8 cellular contexts compared by ENCODE assay signal in the genomic region with DNA sequence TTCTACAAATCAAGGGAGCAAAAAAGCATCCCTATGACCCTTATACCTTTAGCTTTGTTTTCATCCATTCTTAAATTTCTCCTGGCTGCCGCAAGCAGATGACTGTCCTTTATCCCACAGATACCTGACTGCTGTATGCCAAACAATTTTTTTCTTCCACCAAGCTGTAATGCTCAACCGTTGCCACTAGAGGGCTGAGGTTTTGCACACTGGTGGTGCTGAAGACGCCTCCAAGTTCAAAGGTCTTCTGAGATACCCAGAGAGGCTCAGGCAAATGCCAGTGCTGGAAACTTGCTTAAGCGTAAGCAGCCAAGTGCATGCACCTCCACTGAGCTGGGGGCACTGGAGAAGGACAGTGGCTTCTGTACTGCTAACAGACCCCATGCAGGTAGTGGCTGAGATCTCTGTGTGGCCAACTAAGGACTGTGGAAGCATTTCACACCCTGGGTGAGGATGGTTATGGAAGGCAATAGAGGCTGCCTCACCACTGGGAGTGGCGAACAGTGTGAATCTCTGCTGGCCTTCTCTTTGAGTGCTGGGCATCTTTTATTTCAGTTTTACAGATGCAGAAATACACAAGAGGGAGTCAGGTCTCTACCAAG. TPM values are rescaled to one million over a fixed set of nuclear protein-coding genes. Genes with fewer than 3 reads are reported as not detected.
DNase-seq lines count a peak whose midpoint lies in the region; ATAC-seq and TF ChIP-seq lines count a peak whose summit lies in the region.

No MANE protein-coding gene starts in this region.

- peaks cover 17% of the 10 kb centered on the region for H3K79me2 ChIP-seq in SK-N-SH (ENCODE audit: insufficient read depth)

- H3F3A ChIP-seq in SK-N-SH (replicated peaks; ENCODE audit: insufficient read depth) = peaks cover 2% of the 10 kb centered on the region

- H2AFZ ChIP-seq in SK-N-SH (ENCODE audit: low read depth) = no peak overlapping the region

- TF ChIP-seq POLR2A in sigmoid colon (IDR thresholded peaks at IDR 0.05) = no peak

- H3K9me3 ChIP-seq in SK-N-SH = no peaks in the 10 kb centered on the region
- no peaks in the 10 kb centered on the region for H3K9me3 ChIP-seq in left ventricle myocardium inferior (replicated peaks)
- H3K9me3 ChIP-seq in sigmoid colon = no peaks in the 10 kb centered on the region

- no peak overlapping the region for H3K27ac ChIP-seq in SK-N-SH (ENCODE audit: low read depth in 2 of 2, low read length in 1 of 2)
- H3K27ac ChIP-seq in left ventricle myocardium inferior (replicated peaks) = no peak overlapping the region
- H3K27ac ChIP-seq in sigmoid colon = no peak overlapping the region

- intact Hi-C loops in left ventricle myocardium inferior (cut with micrococcal nuclease) = loop anchor here (10.0 kb wide), 1 partner anchor 210 kb away; no protein-coding TSS in a partner anchor
- intact Hi-C loops in sigmoid colon (cut with DNase I) = loop anchor here (1.0 kb wide), 1 partner anchor 278 kb away; no protein-coding TSS in a partner anchor

- no peak overlapping the region for H3K4me2 ChIP-seq in SK-N-SH

- no peak overlapping the region; a peak in 1 of 4 replicates for H3K4me3 ChIP-seq in SK-N-SH (ENCODE audit: low read depth in 2 of 2, low read length in 1 of 2)
- no peak overlapping the region for H3K4me3 ChIP-seq in left ventricle myocardium inferior
- H3K4me3 ChIP-seq in sigmoid colon = no peak overlapping the region

- H3K9me2 ChIP-seq in SK-N-SH = no peaks in the 10 kb centered on the region

- peak; percentile 78 for TF ChIP-seq RAD21 in SK-N-SH (IDR thresholded peaks at IDR 0.05; ENCODE audit: low read length)

- peaks cover 6% of the 10 kb centered on the region; the same call in 1 of the 2 replicates for H4K20me1 ChIP-seq in SK-N-SH (ENCODE audit: insufficient read depth)

- TF ChIP-seq EP300 in SK-N-SH (IDR thresholded peaks at IDR 0.05; ENCODE audit: borderline replicate concordance in 1 of 2, low read depth in 1 of 2, low read length in 1 of 2) = no peak
- TF ChIP-seq EP300 in sigmoid colon (IDR thresholded peaks at IDR 0.05) = no peak

- H3K9ac ChIP-seq in SK-N-SH = no peak overlapping the region

- CTCF ChIA-PET in SK-N-SH (lab: Yijun Ruan, JAX) = interaction anchor here (0.6 to 3.6 kb wide), 51 partner anchors 10 to 491 kb away, joined by 3 to 29 read pairs (median 4); a partner anchor contains a TSS

- 38% methylated on average over 5 of the region's 5 CpGs for WGBS in SK-N-SH (ENCODE audit: low lambda C conversion rate)
- 24 to 40% methylated on average over 5 of the region's 5 CpGs for WGBS in sigmoid colon, 2 donors

- TF ChIP-seq CTCF in SK-N-SH (IDR thresholded peaks at IDR 0.05) (peak; percentile 85), left ventricle myocardium inferior (IDR thresholded peaks at IDR 0.05; ENCODE audit: borderline replicate concordance) (peak; percentile 90), sigmoid colon (IDR thresholded peaks at IDR 0.05) (peak; percentile 10 to 86 (median 71))

- no peaks in the 10 kb centered on the region for H3K27me3 ChIP-seq in SK-N-SH (ENCODE audit: insufficient read depth)
- peaks cover 16% of the 10 kb centered on the region for H3K27me3 ChIP-seq in left ventricle myocardium inferior (ENCODE audit: low read depth)
- no peaks in the 10 kb centered on the region for H3K27me3 ChIP-seq in sigmoid colon

- DNase-seq in DMS 273 treated with DMSO at 0.1 percent for 48 hours (lab: John Stamatoyannopoulos, UW) (peak; percentile 7), KBM-7 (peak; percentile 52), SK-N-SH (peak; percentile 59), left ventricle myocardium inferior (no peak), sigmoid colon (no peak)
- peak; percentile 53 for DNase-seq in activated naive CD4-positive, alpha-beta T cell treated with Interleukin-2 at 50 U/mL for 16 hours

- in situ Hi-C loops in KBM-7 (cut with MboI; ENCODE audit: low pct_unique_long_range_greater_than_20kb, low sequenced_read_pairs) = no loop called here

- POLR2A ChIA-PET in SK-N-SH (lab: Yijun Ruan, JAX) = no interaction called here

- H3K4me1 ChIP-seq in SK-N-SH (ENCODE audit: control insufficient read depth in 1 of 2, insufficient read depth in 2 of 2, low read depth in 1 of 2, low read length in 1 of 2) = peaks cover 0 to 6% of the 10 kb centered on the region in 2 experiments; a peak in 1 of 4 replicates
- H3K4me1 ChIP-seq in left ventricle myocardium inferior = no peaks in the 10 kb centered on the region
- no peaks in the 10 kb centered on the region for H3K4me1 ChIP-seq in sigmoid colon

- H3K36me3 ChIP-seq in SK-N-SH (replicated peaks in 1 of 2; ENCODE audit: control insufficient read depth in 1 of 2, insufficient read depth in 2 of 2, low read length in 1 of 2) (no peaks in the 10 kb centered on the region), left ventricle myocardium inferior (no peaks in the 10 kb centered on the region), sigmoid colon (no peaks in the 10 kb centered on the region)

- ATAC-seq in GM21367 (IDR thresholded peaks at IDR 0.05; ENCODE audit: unreplicated experiment) = peak; percentile 86
- no peak for ATAC-seq in HG03139 (IDR thresholded peaks at IDR 0.05; ENCODE audit: unreplicated experiment)

TF ChIP-seq in SK-N-SH, 30 proteins besides CTCF, POLR2A, EP300 and RAD21:
- TF ChIP-seq RXRA (IDR thresholded peaks at IDR 0.05; ENCODE audit: borderline replicate concordance, low read depth) (no peak), SMC3 (IDR thresholded peaks at IDR 0.05; ENCODE audit: low read depth, low read length) (peak; percentile 78)
- TF ChIP-seq, protein P1, sequence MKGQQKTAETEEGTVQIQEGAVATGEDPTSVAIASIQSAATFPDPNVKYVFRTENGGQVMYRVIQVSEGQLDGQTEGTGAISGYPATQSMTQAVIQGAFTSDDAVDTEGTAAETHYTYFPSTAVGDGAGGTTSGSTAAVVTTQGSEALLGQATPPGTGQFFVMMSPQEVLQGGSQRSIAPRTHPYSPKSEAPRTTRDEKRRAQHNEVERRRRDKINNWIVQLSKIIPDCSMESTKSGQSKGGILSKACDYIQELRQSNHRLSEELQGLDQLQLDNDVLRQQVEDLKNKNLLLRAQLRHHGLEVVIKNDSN (IDR thresholded peaks at IDR 0.05; ENCODE audit: borderline replicate concordance, low read depth) = no peak
- TF ChIP-seq, protein P2, sequence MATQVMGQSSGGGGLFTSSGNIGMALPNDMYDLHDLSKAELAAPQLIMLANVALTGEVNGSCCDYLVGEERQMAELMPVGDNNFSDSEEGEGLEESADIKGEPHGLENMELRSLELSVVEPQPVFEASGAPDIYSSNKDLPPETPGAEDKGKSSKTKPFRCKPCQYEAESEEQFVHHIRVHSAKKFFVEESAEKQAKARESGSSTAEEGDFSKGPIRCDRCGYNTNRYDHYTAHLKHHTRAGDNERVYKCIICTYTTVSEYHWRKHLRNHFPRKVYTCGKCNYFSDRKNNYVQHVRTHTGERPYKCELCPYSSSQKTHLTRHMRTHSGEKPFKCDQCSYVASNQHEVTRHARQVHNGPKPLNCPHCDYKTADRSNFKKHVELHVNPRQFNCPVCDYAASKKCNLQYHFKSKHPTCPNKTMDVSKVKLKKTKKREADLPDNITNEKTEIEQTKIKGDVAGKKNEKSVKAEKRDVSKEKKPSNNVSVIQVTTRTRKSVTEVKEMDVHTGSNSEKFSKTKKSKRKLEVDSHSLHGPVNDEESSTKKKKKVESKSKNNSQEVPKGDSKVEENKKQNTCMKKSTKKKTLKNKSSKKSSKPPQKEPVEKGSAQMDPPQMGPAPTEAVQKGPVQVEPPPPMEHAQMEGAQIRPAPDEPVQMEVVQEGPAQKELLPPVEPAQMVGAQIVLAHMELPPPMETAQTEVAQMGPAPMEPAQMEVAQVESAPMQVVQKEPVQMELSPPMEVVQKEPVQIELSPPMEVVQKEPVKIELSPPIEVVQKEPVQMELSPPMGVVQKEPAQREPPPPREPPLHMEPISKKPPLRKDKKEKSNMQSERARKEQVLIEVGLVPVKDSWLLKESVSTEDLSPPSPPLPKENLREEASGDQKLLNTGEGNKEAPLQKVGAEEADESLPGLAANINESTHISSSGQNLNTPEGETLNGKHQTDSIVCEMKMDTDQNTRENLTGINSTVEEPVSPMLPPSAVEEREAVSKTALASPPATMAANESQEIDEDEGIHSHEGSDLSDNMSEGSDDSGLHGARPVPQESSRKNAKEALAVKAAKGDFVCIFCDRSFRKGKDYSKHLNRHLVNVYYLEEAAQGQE (IDR thresholded peaks at IDR 0.05; ENCODE audit: low read depth, low read length) = 0 out of 2 replicates have a peak, but pooled peaks have one; percentile 52

RNA-seq across cellular contexts. Expression of a gene that starts 28.5 kb away (rescaled TPM):
- polyA plus RNA-seq in SK-N-SH (2012; rRNA removed) (18.8 and 19.1 TPM in 2 replicates), sigmoid colon (1 to 10 TPM in 2 of 3 donors, under 1 TPM in 1; 0.60 to 1.4 (median 1.0) TPM)
- 17.0 and 19.6 TPM in 2 replicates for polyA plus RNA-seq in SK-N-SH (2012; cell fraction: cytosol; rRNA removed)
- 16.5 and 21.3 TPM in 2 replicates for polyA plus RNA-seq in SK-N-SH (2012; cell fraction: nucleus; rRNA removed)
- total RNA-seq in left ventricle myocardium inferior (1.1 TPM), sigmoid colon (1 to 10 TPM; 1.4 to 2.8 (median 2.3) TPM)

Comparison
In these comparisons a context has a peak if more than half of its experiments do, and no peak if none do; other contexts are left out.
1. DNase-seq: peak in DMS 273 treated with DMSO at 0.1 percent for 48 hours (single experiment), KBM-7 (single experiment), SK-N-SH (single experiment) and activated naive CD4-positive, alpha-beta T cell treated with Interleukin-2 at 50 U/mL for 16 hours (single experiment); none in left ventricle myocardium inferior (single experiment) and sigmoid colon (single experiment).
2. Peak in every context shown above with its lines, with median percentiles within 50 percentile points of each other: CTCF ChIP-seq.